In the genomic region with DNA sequence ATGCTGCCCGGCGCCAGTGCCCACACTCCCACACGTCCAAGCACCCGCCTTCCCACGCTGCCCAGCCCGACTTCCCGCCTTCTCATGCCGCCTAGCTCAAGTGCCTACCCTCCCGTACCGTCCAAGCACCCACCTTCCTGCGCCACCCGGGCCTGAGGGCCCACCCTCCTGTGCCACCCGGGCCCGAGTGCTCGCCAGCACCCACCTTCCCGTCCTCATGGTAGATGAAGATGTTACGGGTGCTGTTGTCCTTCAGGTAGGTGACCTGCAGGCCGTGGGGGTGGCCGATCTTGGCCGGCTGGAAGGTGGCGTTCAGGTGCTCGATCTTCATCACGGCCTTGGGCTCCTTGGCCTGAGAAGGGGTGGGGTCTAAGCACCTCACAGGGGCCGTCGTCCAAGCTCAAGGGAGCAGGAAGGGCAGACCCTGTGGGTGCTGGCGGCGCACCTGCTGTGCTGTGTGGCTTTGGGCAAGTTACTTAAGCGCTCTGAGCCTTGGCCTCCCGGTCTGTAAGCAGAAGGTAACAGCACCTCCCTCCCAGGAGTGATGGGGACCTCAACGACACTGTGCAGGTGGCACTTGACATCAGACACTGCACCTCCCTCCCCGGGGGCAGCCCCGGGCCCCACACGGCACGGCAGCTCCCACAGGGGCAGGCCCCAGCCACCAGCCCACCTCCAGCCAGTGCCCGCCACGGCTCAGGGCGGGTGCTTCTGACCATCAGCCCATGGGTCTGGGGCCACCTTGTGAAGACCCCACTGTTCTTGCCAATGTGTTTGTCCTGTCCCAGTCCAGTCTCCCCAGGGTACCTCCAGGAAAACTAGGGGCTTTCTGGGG, we compare ENCODE assay signal across 1 cellular context.
TF ChIP-seq lines count a peak whose summit lies in the region.

No MANE protein-coding gene starts in this region.

TF ChIP-seq in HEK293, 187 proteins besides CTCF, POLR2A, EP300 and RAD21 (continued from another document):
- no peak for TF ChIP-seq ZNF280D (tag by site-specific recombination; IDR thresholded peaks at IDR 0.05)
- TF ChIP-seq ZSCAN16 (tag by site-specific recombination; IDR thresholded peaks at IDR 0.05) = no peak
- no peak for TF ChIP-seq ZNF23 (tag by site-specific recombination; IDR thresholded peaks at IDR 0.05; ENCODE audit: borderline replicate concordance)
- TF ChIP-seq ZNF843 (tag by site-specific recombination; IDR thresholded peaks at IDR 0.05) = no peak
- 0 out of 2 replicates have a peak, but pooled peaks have one; percentile 34 for TF ChIP-seq HIC1 (tag by site-specific recombination; IDR thresholded peaks at IDR 0.05)
- 0 out of 2 replicates have a peak, but pooled peaks have one; percentile 8 for TF ChIP-seq ZFHX2 (tag by site-specific recombination; conservative IDR thresholded peaks at IDR 0.05)
- TF ChIP-seq GLI4 (tag by site-specific recombination; IDR thresholded peaks at IDR 0.05) = no peak
- TF ChIP-seq, protein P1, sequence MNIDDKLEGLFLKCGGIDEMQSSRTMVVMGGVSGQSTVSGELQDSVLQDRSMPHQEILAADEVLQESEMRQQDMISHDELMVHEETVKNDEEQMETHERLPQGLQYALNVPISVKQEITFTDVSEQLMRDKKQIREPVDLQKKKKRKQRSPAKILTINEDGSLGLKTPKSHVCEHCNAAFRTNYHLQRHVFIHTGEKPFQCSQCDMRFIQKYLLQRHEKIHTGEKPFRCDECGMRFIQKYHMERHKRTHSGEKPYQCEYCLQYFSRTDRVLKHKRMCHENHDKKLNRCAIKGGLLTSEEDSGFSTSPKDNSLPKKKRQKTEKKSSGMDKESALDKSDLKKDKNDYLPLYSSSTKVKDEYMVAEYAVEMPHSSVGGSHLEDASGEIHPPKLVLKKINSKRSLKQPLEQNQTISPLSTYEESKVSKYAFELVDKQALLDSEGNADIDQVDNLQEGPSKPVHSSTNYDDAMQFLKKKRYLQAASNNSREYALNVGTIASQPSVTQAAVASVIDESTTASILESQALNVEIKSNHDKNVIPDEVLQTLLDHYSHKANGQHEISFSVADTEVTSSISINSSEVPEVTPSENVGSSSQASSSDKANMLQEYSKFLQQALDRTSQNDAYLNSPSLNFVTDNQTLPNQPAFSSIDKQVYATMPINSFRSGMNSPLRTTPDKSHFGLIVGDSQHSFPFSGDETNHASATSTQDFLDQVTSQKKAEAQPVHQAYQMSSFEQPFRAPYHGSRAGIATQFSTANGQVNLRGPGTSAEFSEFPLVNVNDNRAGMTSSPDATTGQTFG (tag by site-specific recombination; IDR thresholded peaks at IDR 0.05; ENCODE audit: borderline replicate concordance) = no peak
- TF ChIP-seq ZNF626 (tag by site-specific recombination; IDR thresholded peaks at IDR 0.05) = no peak
